ENCODE assay signal across 8 cellular contexts in genomic region chr19:7944177-7944761, GRCh38.
DNase-seq lines count a peak whose midpoint lies in the region; ATAC-seq and TF ChIP-seq lines count a peak whose summit lies in the region.

No MANE protein-coding gene starts in this region.

- peaks cover 20% of the 10 kb centered on the region for H3K36me3 ChIP-seq in RWPE2 (ENCODE audit: low read depth)
- H3K36me3 ChIP-seq in neuron (ENCODE audit: insufficient read depth, low read length): peaks cover 16% of the 10 kb centered on the region

- H3K4me1 ChIP-seq in RWPE2 (ENCODE audit: insufficient read depth, poor library complexity, severe bottlenecking): no peaks in the 10 kb centered on the region
- peaks cover 6% of the 10 kb centered on the region for H3K4me1 ChIP-seq in neuron (ENCODE audit: insufficient read depth, low read length)

- H2AFZ ChIP-seq in neuron (ENCODE audit: low read depth, low read length): peak overlapping the region; percentile 40

- TF ChIP-seq CTCF in RWPE2 (IDR thresholded peaks at IDR 0.05; ENCODE audit: poor library complexity, severe bottlenecking) (peak; percentile 88), foreskin fibroblast (IDR thresholded peaks at IDR 0.05; ENCODE audit: low read depth, low read length) (peak; percentile 78)

- H3K4me3 ChIP-seq in RWPE2 (ENCODE audit: severe bottlenecking) (peak overlapping the region; percentile 81), foreskin fibroblast (ENCODE audit: low read depth in 1 of 2, low read length in 2 of 2) (peak overlapping the region; percentile 88), neuron (ENCODE audit: low read length) (peak overlapping the region; percentile 91)

- DNase-seq in DMS 273 treated with DMSO at 0.1 percent for 48 hours (lab: John Stamatoyannopoulos, UW) (peak; percentile 64), LoVo (ENCODE audit: low spot score) (peak; percentile 78), RWPE2 (ENCODE audit: low spot score) (no peak), foreskin fibroblast (peak; percentile 87 to 96), stromal cell of bone marrow (ENCODE audit: low read depth) (peak; percentile 83)
- DNase-seq in activated effector memory CD4-positive, alpha-beta T cell treated with Interleukin-2 at 50 U/mL for 16 hours: peak; percentile 76

- H3K27me3 ChIP-seq in RWPE2 (ENCODE audit: insufficient read depth, poor library complexity, severe bottlenecking) (no peaks in the 10 kb centered on the region), neuron (ENCODE audit: insufficient read depth, low read length) (no peaks in the 10 kb centered on the region)

- peak overlapping the region; percentile 46 for H3K27ac ChIP-seq in RWPE2 (ENCODE audit: poor library complexity, severe bottlenecking)

- no peaks in the 10 kb centered on the region for H3K9me3 ChIP-seq in RWPE2 (ENCODE audit: severe bottlenecking)
- H3K9me3 ChIP-seq in neuron (ENCODE audit: low read length): peaks cover 1% of the 10 kb centered on the region

- ATAC-seq in GM21825 (IDR thresholded peaks at IDR 0.05; ENCODE audit: unreplicated experiment): peak; percentile 34
- peak; percentile 32 for ATAC-seq in RWPE2 (ENCODE audit: low read depth)
